In the genomic region with DNA sequence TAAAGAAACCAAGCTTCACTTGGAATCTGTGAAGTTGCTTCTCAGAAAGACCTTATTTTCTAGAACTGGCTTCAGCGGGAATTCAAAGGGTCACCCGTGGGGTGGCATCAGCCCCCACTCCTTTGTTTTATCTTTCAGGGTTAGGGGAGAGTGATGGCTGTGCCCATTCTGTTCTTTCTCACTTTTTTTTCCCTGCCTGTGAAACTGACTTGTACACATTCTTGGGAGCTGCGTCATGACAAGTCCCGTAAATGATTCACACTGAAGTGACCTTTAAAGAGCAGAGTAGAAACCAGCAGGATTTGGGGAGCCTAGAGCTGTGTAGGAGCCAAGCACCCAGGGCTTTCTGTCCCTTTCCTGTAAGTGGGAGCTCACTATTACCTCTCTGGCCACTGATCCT, we compare ENCODE assay signal across 7 cellular contexts. TPM values are rescaled to one million over a fixed set of nuclear protein-coding genes. Genes with fewer than 3 reads are reported as not detected.
DNase-seq lines count a peak whose midpoint lies in the region; ATAC-seq lines count a peak whose summit lies in the region.

No MANE protein-coding gene starts in this region.

- peak overlapping the region in 1 of 2 experiments; percentile 96 for H2BK12ac ChIP-seq in mesenchymal stem cell (ENCODE audit: low read length in 2 of 2)

- H3K9me3 ChIP-seq in duodenal mucosa (ENCODE audit: control insufficient read depth in 1 of 2, low read length in 2 of 2), result no peaks in the 10 kb centered on the region
- H3K9me3 ChIP-seq in mesenchymal stem cell (ENCODE audit: control insufficient read depth, low read length), result no peaks in the 10 kb centered on the region

- peaks cover 0 to 30% of the 10 kb centered on the region in 2 donors for H3K36me3 ChIP-seq in duodenal mucosa (ENCODE audit: control insufficient read depth in 1 of 2, insufficient read depth in 2 of 2, low read length in 2 of 2)
- H3K36me3 ChIP-seq in mesenchymal stem cell (ENCODE audit: control insufficient read depth in 1 of 2, insufficient read depth in 2 of 2, low read depth in 1 of 2, low read length in 2 of 2), result peaks cover 0 to 17% of the 10 kb centered on the region in 2 experiments
- no peaks in the 10 kb centered on the region for H3K36me3 ChIP-seq in urinary bladder (ENCODE audit: insufficient read depth)

- H3K14ac ChIP-seq in mesenchymal stem cell (ENCODE audit: low read length in 2 of 2), result no peak overlapping the region

- H3K9ac ChIP-seq in duodenal mucosa (ENCODE audit: low read depth in 1 of 2, low read length in 2 of 2), result no peak overlapping the region
- H3K9ac ChIP-seq in mesenchymal stem cell (ENCODE audit: low read length), result peak overlapping the region; percentile 88

- H2BK120ac ChIP-seq in mesenchymal stem cell (ENCODE audit: low read depth, low read length), result peak overlapping the region; percentile 86

- H4K91ac ChIP-seq in mesenchymal stem cell (ENCODE audit: low read length), result no peak overlapping the region

- no peak overlapping the region for H2AFZ ChIP-seq in mesenchymal stem cell (ENCODE audit: low read depth, low read length)

- peak overlapping the region in 1 of 2 experiments; percentile 77 for H3K4ac ChIP-seq in mesenchymal stem cell (ENCODE audit: low read depth in 1 of 2, low read length in 2 of 2)

- H3K27ac ChIP-seq in duodenal mucosa (ENCODE audit: low read depth, low read length) (peak overlapping the region; percentile 65), mesenchymal stem cell (ENCODE audit: low read length, poor library complexity, severe bottlenecking) (peak overlapping the region; percentile 94), urinary bladder (ENCODE audit: low read depth) (peak overlapping the region; percentile 44)

- 0% methylated on average over 4 of the region's 4 CpGs for WGBS in mesenchymal stem cell
- 17% methylated on average over 4 of the region's 4 CpGs for WGBS in urinary bladder

- H3K27me3 ChIP-seq in duodenal mucosa (ENCODE audit: control insufficient read depth in 1 of 2, insufficient read depth in 2 of 2, low read length in 2 of 2) (no peaks in the 10 kb centered on the region), mesenchymal stem cell (ENCODE audit: control insufficient read depth in 1 of 2, insufficient read depth in 1 of 2, low read length in 2 of 2) (no peaks in the 10 kb centered on the region)

- H2BK15ac ChIP-seq in mesenchymal stem cell (ENCODE audit: low read depth, poor library complexity, severe bottlenecking), result no peak overlapping the region

- H2AK5ac ChIP-seq in mesenchymal stem cell (ENCODE audit: low read length, severe bottlenecking), result no peak overlapping the region

- peak overlapping the region; percentile 35 for H2BK5ac ChIP-seq in mesenchymal stem cell (ENCODE audit: low read depth, low read length, poor library complexity, severe bottlenecking)

- H3K79me1 ChIP-seq in mesenchymal stem cell (replicated peaks; ENCODE audit: low read length, poor library complexity, severe bottlenecking), result peaks cover 5% of the 10 kb centered on the region

- H3K4me1 ChIP-seq in duodenal mucosa (ENCODE audit: control insufficient read depth in 1 of 2, insufficient read depth in 2 of 2, low read length in 2 of 2) (peaks cover 0 to 20% of the 10 kb centered on the region in 2 donors), mesenchymal stem cell (ENCODE audit: control insufficient read depth, insufficient read depth, low read depth, low read length) (peaks cover 12% of the 10 kb centered on the region), urinary bladder (ENCODE audit: insufficient read depth) (peaks cover 5% of the 10 kb centered on the region)

- peak; percentile 95 for DNase-seq in LHCN-M2 (ENCODE audit: low read depth)
- DNase-seq in mesenchymal stem cell, result peak; percentile 95
- DNase-seq in D341Med (ENCODE audit: low spot score), result no peak
- no peak for DNase-seq in activated gamma-delta T cell treated with Interleukin-2 at 50 U/mL for 16 hours

- no peak overlapping the region for H3K4me2 ChIP-seq in mesenchymal stem cell (ENCODE audit: low read length, poor library complexity, severe bottlenecking)

- no peak for ATAC-seq in HG03159 (IDR thresholded peaks at IDR 0.05; ENCODE audit: unreplicated experiment)

- H3K4me3 ChIP-seq in duodenal mucosa (ENCODE audit: low read depth in 1 of 2, low read length in 2 of 2) (no peak overlapping the region), mesenchymal stem cell (ENCODE audit: insufficient read depth in 1 of 2, low read depth in 1 of 2, low read length in 2 of 2) (peak overlapping the region in 1 of 2 experiments; percentile 61), urinary bladder (ENCODE audit: low read depth, low read length) (no peak overlapping the region)

- no peak overlapping the region for H4K8ac ChIP-seq in mesenchymal stem cell (ENCODE audit: low read length)

- H3K23ac ChIP-seq in mesenchymal stem cell (ENCODE audit: low read length in 2 of 2), result no peak overlapping the region

- peak overlapping the region in 1 of 2 experiments; percentile 67 for H3K18ac ChIP-seq in mesenchymal stem cell (ENCODE audit: low read depth in 1 of 2, low read length in 2 of 2)

RNA-seq across cellular contexts. Expression of a gene that starts 43.8 kb away (rescaled TPM):
- total RNA-seq in LHCN-M2 (2014; rRNA removed), result 1.2 and 1.5 TPM in 2 replicates
- polyA plus RNA-seq in LHCN-M2 (2012), result 1.2 TPM
- polyA plus RNA-seq in mesenchymal stem cell (2013, experiment 1 of 2), result 12.6 TPM
- 11.5 TPM for polyA plus RNA-seq in mesenchymal stem cell (2013, experiment 2 of 2)
- total RNA-seq in urinary bladder, result 11.8 TPM
- polyA plus RNA-seq in urinary bladder, result 9.4 TPM

Comparison
In these comparisons a context has a peak if more than half of its experiments do, and no peak if none do; other contexts are left out.
1. DNase-seq: peak in LHCN-M2 (single experiment) and mesenchymal stem cell (single experiment); none in D341Med (single experiment) and activated gamma-delta T cell treated with Interleukin-2 at 50 U/mL for 16 hours (single experiment).
2. H3K27ac ChIP-seq: peak in every context shown above with its lines; median percentile 94 in mesenchymal stem cell; 65 in duodenal mucosa; 44 in urinary bladder.